8 cellular contexts compared by ENCODE assay signal in genomic region chr6:43627008-43627825, GRCh38. TPM values are rescaled to one million over a fixed set of nuclear protein-coding genes. Genes with fewer than 3 reads are reported as not detected.
DNase-seq lines count a peak whose midpoint lies in the region; ATAC-seq and TF ChIP-seq lines count a peak whose summit lies in the region.

No MANE protein-coding gene starts in this region.

- in situ Hi-C loops in Caki2 (cut with HindIII; ENCODE audit: low pct_unique_long_range_greater_than_20kb, low sequenced_read_pairs): no loop called here

- H3K36me3 ChIP-seq in SU-DHL-6 (ENCODE audit: low read length): no peaks in the 10 kb centered on the region
- H3K36me3 ChIP-seq in muscle layer of colon (ENCODE audit: insufficient read depth, low read length): peaks cover 40% of the 10 kb centered on the region

- peak overlapping the region; percentile 69 for H3K4me2 ChIP-seq in SU-DHL-6 (ENCODE audit: low read depth, low read length, poor library complexity, severe bottlenecking)

- H3K27ac ChIP-seq in SU-DHL-6 (ENCODE audit: low read depth, low read length) (no peak overlapping the region), muscle layer of colon (ENCODE audit: low read depth, low read length) (peak overlapping the region; percentile 72)

- DNase-seq in Caki2 (ENCODE audit: low read depth) (peak; percentile 93), HuH-7 (ENCODE audit: low spot score) (peak; percentile 52), epithelial cell of proximal tubule (ENCODE audit: low read depth) (peak; percentile 92)

- no peak overlapping the region for H2AFZ ChIP-seq in SU-DHL-6 (ENCODE audit: low read depth, low read length, severe bottlenecking)

- no peaks in the 10 kb centered on the region for H3K9me2 ChIP-seq in SU-DHL-6 (replicated peaks; ENCODE audit: insufficient read depth, low read length)

- TF ChIP-seq CTCF in SU-DHL-6 (IDR thresholded peaks at IDR 0.05; ENCODE audit: insufficient read depth, low read length, poor library complexity, severe bottlenecking): no peak
- no peak for TF ChIP-seq CTCF in epithelial cell of proximal tubule (conservative IDR thresholded peaks at IDR 0.05; ENCODE audit: low read depth, low read length)

- no peaks in the 10 kb centered on the region for H4K20me1 ChIP-seq in SU-DHL-6 (ENCODE audit: low read depth, low read length)

- H3F3A ChIP-seq in SU-DHL-6 (ENCODE audit: insufficient read depth): peaks cover 13% of the 10 kb centered on the region

- H3K9ac ChIP-seq in SU-DHL-6 (ENCODE audit: low read length): peak overlapping the region; percentile 16
- no peak overlapping the region for H3K9ac ChIP-seq in muscle layer of colon (ENCODE audit: low read length)

- peaks cover 20% of the 10 kb centered on the region for H3K79me2 ChIP-seq in SU-DHL-6 (ENCODE audit: insufficient read depth, low read length)

- peaks cover 19% of the 10 kb centered on the region for H3K4me1 ChIP-seq in muscle layer of colon (ENCODE audit: insufficient read depth, low read length)

- ATAC-seq in HG02588 (IDR thresholded peaks at IDR 0.05; ENCODE audit: unreplicated experiment) (no peak), GM21390 (IDR thresholded peaks at IDR 0.05; ENCODE audit: unreplicated experiment) (no peak)
- no peak for ATAC-seq in activated CD4-positive, CD25-positive, alpha-beta regulatory T cell treated with anti-CD3 and anti-CD28 coated beads, Interleukin-2, amount 50 U/mL, for 24 hours

- no peaks in the 10 kb centered on the region for H3K9me3 ChIP-seq in SU-DHL-6 (ENCODE audit: insufficient read depth, low read length)
- H3K9me3 ChIP-seq in muscle layer of colon (ENCODE audit: low read length): no peaks in the 10 kb centered on the region

- H3K4me3 ChIP-seq in SU-DHL-6 (ENCODE audit: insufficient read depth, low read length, poor library complexity, severe bottlenecking) (no peak overlapping the region), epithelial cell of proximal tubule (ENCODE audit: low read depth, low read length) (peak overlapping the region; percentile 100), muscle layer of colon (ENCODE audit: low read depth in 1 of 2, low read length in 2 of 2) (peak overlapping the region in 1 of 2 donors; percentile 31)

- H3K27me3 ChIP-seq in SU-DHL-6 (ENCODE audit: low read length) (no peaks in the 10 kb centered on the region), muscle layer of colon (ENCODE audit: control insufficient read depth in 1 of 2, insufficient read depth in 2 of 2, low read length in 2 of 2) (no peaks in the 10 kb centered on the region)

RNA-seq across cellular contexts. Expression of gene GTPBP2, which starts 1.8 kb away (rescaled TPM):
- total RNA-seq in Caki2 (2014; rRNA removed; shearing (Covaris generic); ENCODE audit: low replicate concordance): 51.0 and 56.5 TPM in 2 replicates
- total RNA-seq in epithelial cell of proximal tubule: 49.6 and 85.6 TPM in 2 replicates

RNA-seq across cellular contexts. Expression of gene MAD2L1BP, which starts 8.4 kb away (rescaled TPM):
- 39.1 and 46.7 TPM in 2 replicates for total RNA-seq in Caki2 (2014; rRNA removed; shearing (Covaris generic); ENCODE audit: low replicate concordance)
- 41.8 and 60.3 TPM in 2 replicates for total RNA-seq in epithelial cell of proximal tubule

RNA-seq across cellular contexts. Expression of gene RSPH9, which starts 17.6 kb away (rescaled TPM):
- not detected in 2 replicates for total RNA-seq in Caki2 (2014; rRNA removed; shearing (Covaris generic); ENCODE audit: low replicate concordance)
- 0.14 TPM in 1 of 2 replicates, not detected in the other for total RNA-seq in epithelial cell of proximal tubule

RNA-seq across cellular contexts. Expression of gene POLH, which starts 51.2 kb away (rescaled TPM):
- total RNA-seq in Caki2 (2014; rRNA removed; shearing (Covaris generic); ENCODE audit: low replicate concordance): 23.5 and 39.0 TPM in 2 replicates
- total RNA-seq in epithelial cell of proximal tubule: 19.7 and 57.8 TPM in 2 replicates

RNA-seq across cellular contexts. Expression of gene XPO5, which starts 51.4 kb away (rescaled TPM):
- 28.3 and 39.2 TPM in 2 replicates for total RNA-seq in Caki2 (2014; rRNA removed; shearing (Covaris generic); ENCODE audit: low replicate concordance)
- 33.5 and 35.7 TPM in 2 replicates for total RNA-seq in epithelial cell of proximal tubule
